In genomic region chr4:144169211-144169610, GRCh38 we compare ENCODE assay signal across 12 cellular contexts. TPM values are rescaled to one million over a fixed set of nuclear protein-coding genes. Genes with fewer than 3 reads are reported as not detected.
"Had no signal": no experiment of that assay in that cellular context is flagged by ENCODE, and none has a peak within 500 bp of the region (broad histone marks: within the 10 kb centered on the region; RNA-seq: fewer than 3 reads in every experiment).

No MANE protein-coding gene starts in this region.

- H3K36me3 ChIP-seq: HAP-1 had no signal

- H3K4me1 ChIP-seq: HAP-1 had no signal

- H3K4me3 ChIP-seq: GM23248, HAP-1 had no signal

- ATAC-seq: HCT116, HepG2 had no signal

- H3K9me3 ChIP-seq: HAP-1 had no signal

- DNase-seq: GM23248, GOT3, H7, HFFc6, KBM-7 had no signal

- H3K27ac ChIP-seq: GM23248, HL-60 had no signal

RNA-seq across cellular contexts. Expression of gene GYPA, which starts 28.7 kb away (rescaled TPM):
- total RNA-seq: GM23248, H4, H7, HepG2, HFFc6, HT1080 had no signal
- polyA plus RNA-seq: GM23248, HepG2, IgD-negative memory B cell had no signal
